Comparison of ENCODE assay signal across 9 cellular contexts in genomic region chr4:4233610-4234009, GRCh38. TPM values are rescaled to one million over a fixed set of nuclear protein-coding genes. Genes with fewer than 3 reads are reported as not detected.
"Had no signal": no experiment of that assay in that cellular context is flagged by ENCODE, and none has a peak within 500 bp of the region (broad histone marks: within the 10 kb centered on the region; RNA-seq: fewer than 3 reads in every experiment).

No MANE protein-coding gene starts in this region.

- H3K27ac ChIP-seq: HL-60, KMS-11 had no signal

- DNase-seq: IMR-90, KBM-7, KG1 had no signal

- ATAC-seq: HepG2, K562 had no signal

- H3K4me2 ChIP-seq: KMS-11 had no signal

- H3K4me3 ChIP-seq: K562 had no signal

RNA-seq across cellular contexts. Expression of gene OTOP1, which starts 6.9 kb away (rescaled TPM):
- total RNA-seq: HepG2, HT-29, HT1080, IMR-90, K562 had no signal
